ENCODE assay signal across 9 cellular contexts in the genomic region with DNA sequence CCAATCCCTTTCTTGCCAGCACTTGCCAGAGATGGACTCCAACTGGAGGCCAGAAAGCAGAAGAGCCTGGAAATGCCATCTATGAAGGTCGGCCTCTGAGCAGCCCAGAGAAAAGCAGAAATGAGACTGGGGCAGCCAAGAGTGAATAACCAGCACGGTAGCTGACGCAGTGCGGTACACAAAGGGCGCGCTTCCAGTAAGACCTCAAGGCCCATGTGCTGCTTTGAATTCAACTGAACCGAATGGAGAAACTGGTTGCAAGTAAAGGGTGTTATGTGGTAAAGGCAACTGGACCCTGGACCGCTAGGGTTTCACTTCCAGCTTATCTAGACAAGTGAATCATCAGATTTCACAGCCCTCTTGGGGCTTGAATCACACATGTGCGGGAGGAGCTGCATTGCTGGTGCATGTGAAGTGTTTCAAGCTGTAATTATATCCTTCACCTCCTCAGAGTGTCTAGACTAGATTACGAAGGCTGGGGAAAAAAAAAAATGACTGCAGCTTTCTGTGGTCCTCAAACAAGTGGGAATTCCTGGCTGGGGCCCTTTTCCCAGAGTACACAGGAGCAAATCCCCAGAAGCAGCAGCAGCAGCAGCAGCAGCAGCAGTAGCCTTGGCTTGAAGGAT.
DNase-seq lines count a peak whose midpoint lies in the region; ATAC-seq and TF ChIP-seq lines count a peak whose summit lies in the region.
"Had no signal": no experiment of that assay in that cellular context is flagged by ENCODE, and none has a peak within 500 bp of the region (broad histone marks: within the 10 kb centered on the region; RNA-seq: fewer than 3 reads in every experiment).

No MANE protein-coding gene starts in this region.

- CTCF ChIA-PET in BJ (lab: Yijun Ruan, JAX): interaction anchor here (0.7 to 1.6 kb wide), 7 partner anchors 10 to 251 kb away, joined by 3 to 4 read pairs (median 3); no protein-coding TSS in a partner anchor

- H3K4me3 ChIP-seq in BJ (ENCODE audit: low read depth, low read length) (no peak overlapping the region), colonic mucosa (no peak overlapping the region), retinal pigment epithelial cell (ENCODE audit: low read length) (no peak overlapping the region)

- DNase-seq in BJ (ENCODE audit: low read depth) (peak; percentile 66), GM19238 (ENCODE audit: insufficient read length, low spot score) (peak; percentile 12), NCI-H345 (lab: John Stamatoyannopoulos, UW) (peak; percentile 61), colonic mucosa (peak; percentile 69), retinal pigment epithelial cell (ENCODE audit: low read depth) (peak; percentile 79)
- no peak for DNase-seq in activated CD4-positive, alpha-beta T cell treated with anti-CD3 and anti-CD28 coated beads for 4 hours
- DNase-seq in activated T-cell treated with anti-CD3 and anti-CD28 coated beads, Interleukin-2, amount 50 U/mL, for 48 hours: no peak

- H3K9ac ChIP-seq in colonic mucosa (ENCODE audit: low read depth in 2 of 2, low read length in 2 of 2): no peak overlapping the region

- TF ChIP-seq CTCF in BJ (IDR thresholded peaks at IDR 0.05; ENCODE audit: insufficient read depth, low read depth, low read length): 0 out of 2 replicates have a peak, but pooled peaks have one; percentile 14
- TF ChIP-seq CTCF in colonic mucosa (IDR thresholded peaks at IDR 0.05): no peak
- TF ChIP-seq CTCF in retinal pigment epithelial cell (conservative IDR thresholded peaks at IDR 0.05; ENCODE audit: low read depth, low read length): peak; percentile 10

- H3K27ac ChIP-seq in colonic mucosa: peak overlapping the region; percentile 45
- H3K27ac ChIP-seq: epithelial cell of prostate had no signal

- H3K36me3 ChIP-seq in BJ (ENCODE audit: control insufficient read depth, insufficient read depth, low read length) (no peaks in the 10 kb centered on the region), colonic mucosa (no peaks in the 10 kb centered on the region)

- peaks cover 4% of the 10 kb centered on the region for H3K4me1 ChIP-seq in colonic mucosa

- POLR2A ChIA-PET in BJ (lab: Charles Lee): interaction anchor here (0.6 to 0.7 kb wide), 2 partner anchors 13 to 38 kb away, joined by 5 read pairs; no protein-coding TSS in a partner anchor

- no peaks in the 10 kb centered on the region for H3K27me3 ChIP-seq in BJ (ENCODE audit: control insufficient read depth, insufficient read depth, low read length)
- no peaks in the 10 kb centered on the region for H3K27me3 ChIP-seq in colonic mucosa

- no peaks in the 10 kb centered on the region for H3K9me3 ChIP-seq in colonic mucosa

- intact Hi-C loops in colonic mucosa (cut with DNase I): no loop called here

- peak; percentile 79 for ATAC-seq in HG03066 (IDR thresholded peaks at IDR 0.05; ENCODE audit: low read depth, unreplicated experiment)

Comparison
In these comparisons a context has a peak if more than half of its experiments do, and no peak if none do; other contexts are left out.
1. DNase-seq: peak in BJ (single experiment), GM19238 (single experiment), NCI-H345 (single experiment), colonic mucosa (single experiment) and retinal pigment epithelial cell (single experiment); none in activated CD4-positive, alpha-beta T cell treated with anti-CD3 and anti-CD28 coated beads for 4 hours (0 of 2) and activated T-cell treated with anti-CD3 and anti-CD28 coated beads, Interleukin-2, amount 50 U/mL, for 48 hours (0 of 2).